1 cellular context compared by ENCODE assay signal in genomic region chr3:112794622-112795172, GRCh38.
TF ChIP-seq lines count a peak whose summit lies in the region.

No MANE protein-coding gene starts in this region.

TF ChIP-seq in K562, 482 proteins besides CTCF, POLR2A, EP300 and RAD21 (continued from another document and continues in another):
- no peak for TF ChIP-seq HBP1 (CRISPR knock-in tag; IDR thresholded peaks at IDR 0.05)
- TF ChIP-seq ZMIZ1 (IDR thresholded peaks at IDR 0.05; ENCODE audit: low read depth in 2 of 2, low read length in 2 of 2), result no peak
- TF ChIP-seq SIN3B (IDR thresholded peaks at IDR 0.05; ENCODE audit: low read depth), result no peak
- no peak for TF ChIP-seq MXI1 (IDR thresholded peaks at IDR 0.05; ENCODE audit: low read depth, low read length)
- TF ChIP-seq MYNN (IDR thresholded peaks at IDR 0.05), result no peak
- TF ChIP-seq MYNN (CRISPR knock-in tag; IDR thresholded peaks at IDR 0.05), result no peak
- TF ChIP-seq ESRRB (CRISPR knock-in tag; IDR thresholded peaks at IDR 0.05; ENCODE audit: borderline replicate concordance), result no peak
- TF ChIP-seq DPF2 (IDR thresholded peaks at IDR 0.05), result peak; percentile 40; the same call in 1 of the 2 replicates
- TF ChIP-seq MAZ (CRISPR knock-in tag; conservative IDR thresholded peaks at IDR 0.05 in 1 of 2, IDR thresholded peaks at IDR 0.05 in 1 of 2), result no peak
- no peak for TF ChIP-seq ZKSCAN1 (IDR thresholded peaks at IDR 0.05; ENCODE audit: low read depth, low read length)
- no peak for TF ChIP-seq ZNF165 (CRISPR knock-in tag; IDR thresholded peaks at IDR 0.05; ENCODE audit: borderline replicate concordance)
- no peak for TF ChIP-seq ZNF778 (CRISPR knock-in tag; IDR thresholded peaks at IDR 0.05)
- peak in 1 of 2 experiments; percentile 45; a peak in 1 of 4 replicates for TF ChIP-seq TBL1XR1 (IDR thresholded peaks at IDR 0.05; ENCODE audit: low read length in 2 of 2)
- no peak for TF ChIP-seq TCF7 (IDR thresholded peaks at IDR 0.05; ENCODE audit: borderline replicate concordance)
- no peak for TF ChIP-seq DEAF1 (CRISPR knock-in tag; IDR thresholded peaks at IDR 0.05)
- peak; percentile 63; the same call in 1 of the 2 replicates for TF ChIP-seq TEAD4 (IDR thresholded peaks at IDR 0.05; ENCODE audit: low read length)
- TF ChIP-seq TEAD4 (CRISPR knock-in tag; IDR thresholded peaks at IDR 0.05; ENCODE audit: borderline replicate concordance), result no peak
- no peak for TF ChIP-seq SMARCC2 (IDR thresholded peaks at IDR 0.05; ENCODE audit: low read depth)
- TF ChIP-seq CGGBP1 (CRISPR knock-in tag; IDR thresholded peaks at IDR 0.05), result no peak
- TF ChIP-seq ZNF143 (CRISPR knock-in tag; IDR thresholded peaks at IDR 0.05), result no peak
- TF ChIP-seq ZNF384 (IDR thresholded peaks at IDR 0.05; ENCODE audit: low read depth, low read length), result no peak
- no peak for TF ChIP-seq VEZF1 (CRISPR knock-in tag; IDR thresholded peaks at IDR 0.05)
- 0 out of 2 replicates have a peak, but pooled peaks have one; percentile 29 for TF ChIP-seq NCOA1 (IDR thresholded peaks at IDR 0.05; ENCODE audit: low read depth)
- no peak for TF ChIP-seq ARNT (IDR thresholded peaks at IDR 0.05)
- no peak for TF ChIP-seq CHAMP1 (IDR thresholded peaks at IDR 0.05)
- TF ChIP-seq HNRNPLL (IDR thresholded peaks at IDR 0.05; ENCODE audit: low read depth, low read length, poor library complexity, severe bottlenecking), result no peak
- no peak for TF ChIP-seq ARID3A (IDR thresholded peaks at IDR 0.05; ENCODE audit: borderline replicate concordance, low read depth, low read length)
- no peak for TF ChIP-seq KDM4B (IDR thresholded peaks at IDR 0.05; ENCODE audit: borderline replicate concordance in 2 of 2, low read depth in 1 of 2)
- no peak for TF ChIP-seq ZNF3 (CRISPR knock-in tag; IDR thresholded peaks at IDR 0.05)
- peak in 1 of 2 experiments; percentile 92; a peak in 2 of 4 replicates for TF ChIP-seq RCOR1 (IDR thresholded peaks at IDR 0.05; ENCODE audit: borderline replicate concordance in 1 of 2, low read depth in 2 of 2, low read length in 2 of 2)
- no peak for TF ChIP-seq MBD2 (IDR thresholded peaks at IDR 0.05; ENCODE audit: borderline replicate concordance, low read depth)
- TF ChIP-seq ARID1B (IDR thresholded peaks at IDR 0.05), result peak; percentile 78
- TF ChIP-seq ZNF586 (CRISPR knock-in tag; conservative IDR thresholded peaks at IDR 0.05), result no peak
- TF ChIP-seq TSHZ1 (CRISPR knock-in tag; IDR thresholded peaks at IDR 0.05), result no peak
- no peak for TF ChIP-seq MBD1 (CRISPR knock-in tag; IDR thresholded peaks at IDR 0.05)
- TF ChIP-seq CBX8 (IDR thresholded peaks at IDR 0.05; ENCODE audit: borderline replicate concordance, extremely low read depth, low read depth, low read length, poor library complexity, severe bottlenecking), result no peak
- no peak for TF ChIP-seq NR2F6 (CRISPR knock-in tag; IDR thresholded peaks at IDR 0.05)
- no peak for TF ChIP-seq CREBBP (IDR thresholded peaks at IDR 0.05; ENCODE audit: low read depth, low read length)
- TF ChIP-seq BRF1 (IDR thresholded peaks at IDR 0.05; ENCODE audit: borderline replicate concordance, extremely low read depth, insufficient read length), result no peak
- TF ChIP-seq ZBTB43 (CRISPR knock-in tag; IDR thresholded peaks at IDR 0.05), result no peak
- no peak for TF ChIP-seq PTRF (tag; IDR thresholded peaks at IDR 0.05)
- TF ChIP-seq ZNF197 (CRISPR knock-in tag; IDR thresholded peaks at IDR 0.05; ENCODE audit: low read depth), result no peak
- no peak for TF ChIP-seq SRSF1 (IDR thresholded peaks at IDR 0.05; ENCODE audit: low read depth, low read length)
- no peak for TF ChIP-seq CREM (IDR thresholded peaks at IDR 0.05; ENCODE audit: low read depth)
